ENCODE assay signal across 22 cellular contexts in genomic region chr4:65083076-65083475, GRCh38.
DNase-seq lines count a peak whose midpoint lies in the region; ATAC-seq and TF ChIP-seq lines count a peak whose summit lies in the region.
"Had no signal": no experiment of that assay in that cellular context is flagged by ENCODE, and none has a peak within 500 bp of the region (broad histone marks: within the 10 kb centered on the region; RNA-seq: fewer than 3 reads in every experiment).

No MANE protein-coding gene starts in this region.

- H3K4me1 ChIP-seq in cardiac muscle cell (ENCODE audit: low read depth) (peaks cover 14% of the 10 kb centered on the region), left lung (no peaks in the 10 kb centered on the region), PC-9 (replicated peaks; ENCODE audit: insufficient read depth) (no peaks in the 10 kb centered on the region), esophagus muscularis mucosa (no peaks in the 10 kb centered on the region)
- H3K4me1 ChIP-seq: upper lobe of left lung had no signal

- H3K36me3 ChIP-seq in cardiac muscle cell: no peaks in the 10 kb centered on the region
- no peaks in the 10 kb centered on the region for H3K36me3 ChIP-seq in left lung
- no peaks in the 10 kb centered on the region for H3K36me3 ChIP-seq in PC-9 (ENCODE audit: low read depth)
- H3K36me3 ChIP-seq in esophagus muscularis mucosa: no peaks in the 10 kb centered on the region
- H3K36me3 ChIP-seq: upper lobe of left lung had no signal

- H3K27me3 ChIP-seq in cardiac muscle cell (no peaks in the 10 kb centered on the region), left lung (no peaks in the 10 kb centered on the region), PC-9 (ENCODE audit: insufficient read depth, low read depth) (no peaks in the 10 kb centered on the region), esophagus muscularis mucosa (no peaks in the 10 kb centered on the region)
- H3K27me3 ChIP-seq: upper lobe of left lung had no signal

- H3K27me3 Mint-ChIP-seq in nephron progenitor cell (ENCODE audit: low read depth, poor library complexity): no peaks in the 10 kb centered on the region
- H3K27me3 Mint-ChIP-seq: activated B cell treated with CpG ODN at 0.5 μM for 24 hours; activated CD8-positive, alpha-beta T cell treated with anti-CD3 and anti-CD28 coated beads for 36 hours; memory B cell; naive thymus-derived CD8-positive, alpha-beta T cell had no signal

- peaks cover 12% of the 10 kb centered on the region for H3K9me3 Mint-ChIP-seq in nephron progenitor cell

- no peaks in the 10 kb centered on the region for H3K9me2 ChIP-seq in PC-9 (ENCODE audit: insufficient read depth)

- TF ChIP-seq CTCF in cardiac muscle cell (IDR thresholded peaks at IDR 0.05; ENCODE audit: low read depth, low read length) (no peak), cardiac fibroblast (IDR thresholded peaks at IDR 0.05; ENCODE audit: low read depth, low read length) (no peak), left lung (IDR thresholded peaks at IDR 0.05) (no peak), PC-9 (conservative IDR thresholded peaks at IDR 0.05) (no peak), esophagus muscularis mucosa (IDR thresholded peaks at IDR 0.05) (no peak), nephron progenitor cell (IDR thresholded peaks at IDR 0.05) (no peak)

- TF ChIP-seq POLR2A in esophagus muscularis mucosa (IDR thresholded peaks at IDR 0.05; ENCODE audit: low read depth): no peak

- no peak overlapping the region for H3K4me3 Mint-ChIP-seq in nephron progenitor cell
- H3K4me3 Mint-ChIP-seq: activated B cell treated with CpG ODN at 0.5 μM for 24 hours; activated CD8-positive, alpha-beta T cell treated with anti-CD3 and anti-CD28 coated beads for 36 hours; memory B cell; naive thymus-derived CD8-positive, alpha-beta T cell had no signal

- no peaks in the 10 kb centered on the region for H3F3A ChIP-seq in PC-9 (ENCODE audit: insufficient read depth, low read depth)

- DNase-seq in cardiac muscle cell (ENCODE audit: low read depth in 1 of 2, low spot score in 1 of 2): peak; percentile 19 to 82
- DNase-seq in cardiac septum (ENCODE audit: low spot score): no peak
- DNase-seq in cardiac fibroblast (ENCODE audit: low read depth in 2 of 2): peak; percentile 10 to 49
- no peak for DNase-seq in left lung
- no peak for DNase-seq in PC-9
- no peak for DNase-seq in esophagus muscularis mucosa (ENCODE audit: extremely low spot score)
- no peak for DNase-seq in nephron progenitor cell
- DNase-seq: activated B cell treated with CpG ODN at 0.5 μM for 24 hours; activated CD8-positive, alpha-beta T cell treated with anti-CD3 and anti-CD28 coated beads for 36 hours; activated gamma-delta T cell treated with Interleukin-2 at 50 U/mL for 16 hours; COR-L47; dermis blood vessel endothelial cell; EL; hippocampal formation; naive thymus-derived CD8-positive, alpha-beta T cell; NCI-H1092 treated with DMSO at 0.1 percent for 48 hours; NCI-H2081; right cardiac atrium; T1000 had no signal

- H3K4me1 Mint-ChIP-seq in nephron progenitor cell: no peaks in the 10 kb centered on the region
- H3K4me1 Mint-ChIP-seq: activated B cell treated with CpG ODN at 0.5 μM for 24 hours; memory B cell; naive thymus-derived CD8-positive, alpha-beta T cell had no signal

- POLR2A ChIA-PET in PC-9 (lab: Charles Lee; ENCODE audit: unreplicated experiment): no interaction called here

- H3K36me3 Mint-ChIP-seq in nephron progenitor cell (ENCODE audit: low read depth): no peaks in the 10 kb centered on the region
- H3K36me3 Mint-ChIP-seq: memory B cell; naive thymus-derived CD8-positive, alpha-beta T cell had no signal

- H3K27ac Mint-ChIP-seq in nephron progenitor cell: no peak overlapping the region
- H3K27ac Mint-ChIP-seq: activated B cell treated with CpG ODN at 0.5 μM for 24 hours; activated CD8-positive, alpha-beta T cell treated with anti-CD3 and anti-CD28 coated beads for 36 hours; memory B cell; naive thymus-derived CD8-positive, alpha-beta T cell had no signal

- H3K4me3 ChIP-seq in cardiac muscle cell: no peak overlapping the region
- no peak overlapping the region for H3K4me3 ChIP-seq in cardiac fibroblast (replicated peaks in 1 of 2; ENCODE audit: low read depth in 2 of 2, low read length in 2 of 2)
- H3K4me3 ChIP-seq in left lung: no peak overlapping the region
- H3K4me3 ChIP-seq in PC-9: no peak overlapping the region
- no peak overlapping the region for H3K4me3 ChIP-seq in esophagus muscularis mucosa
- H3K4me3 ChIP-seq: upper lobe of left lung had no signal

- no peak overlapping the region for H3K4me2 ChIP-seq in PC-9

- no peaks in the 10 kb centered on the region for H3K9me3 ChIP-seq in cardiac muscle cell (ENCODE audit: low read depth)
- no peaks in the 10 kb centered on the region for H3K9me3 ChIP-seq in left lung
- no peaks in the 10 kb centered on the region for H3K9me3 ChIP-seq in PC-9 (ENCODE audit: insufficient read depth, low read depth)
- H3K9me3 ChIP-seq in esophagus muscularis mucosa: no peaks in the 10 kb centered on the region
- H3K9me3 ChIP-seq: upper lobe of left lung had no signal

- no TSS peak for BruUV-seq in PC-9 (replicated peaks; lab: Mats Ljungman, UMichigan)

- WGBS in esophagus muscularis mucosa: 45% methylated on average over 3 of the region's 3 CpGs

- H3K79me2 ChIP-seq in PC-9 (ENCODE audit: low read depth): no peaks in the 10 kb centered on the region

- peak overlapping the region; percentile 76 for H3K27ac ChIP-seq in cardiac muscle cell
- no peak overlapping the region for H3K27ac ChIP-seq in left lung
- no peak overlapping the region for H3K27ac ChIP-seq in PC-9
- H3K27ac ChIP-seq in esophagus muscularis mucosa (replicated peaks in 1 of 4): no peak overlapping the region
- H3K27ac ChIP-seq: upper lobe of left lung had no signal

- intact Hi-C loops in cardiac septum (cut with DNase I) (no loop called here), left lung (cut with DNase I) (no loop called here), PC-9 (cut with micrococcal nuclease; ENCODE audit: unreplicated experiment) (no loop called here), esophagus muscularis mucosa (cut with DNase I) (no loop called here)

- TF ChIP-seq EP300 in esophagus muscularis mucosa (IDR thresholded peaks at IDR 0.05): no peak

- no peaks in the 10 kb centered on the region for H4K20me1 ChIP-seq in PC-9 (ENCODE audit: insufficient read depth)

- no peak overlapping the region for H2AFZ ChIP-seq in PC-9

- CTCF ChIA-PET in PC-9 (lab: Charles Lee): no interaction called here

- ATAC-seq in left lung: peak; percentile 95
- no peak for ATAC-seq in HG03175 (IDR thresholded peaks at IDR 0.05; ENCODE audit: unreplicated experiment)
- ATAC-seq: activated CD8-positive, alpha-beta T cell treated with anti-CD3 and anti-CD28 coated beads for 36 hours; naive thymus-derived CD8-positive, alpha-beta T cell had no signal

Comparison
In these comparisons a context has a peak if more than half of its experiments do, and no peak if none do; other contexts are left out.
1. DNase-seq: peak in cardiac muscle cell (2 of 2) and cardiac fibroblast (2 of 2); none in cardiac septum (single experiment), left lung (0 of 2), PC-9 (0 of 2), esophagus muscularis mucosa (single experiment) and nephron progenitor cell (single experiment).